Comparison of ENCODE assay signal across 17 cellular contexts in the genomic region with DNA sequence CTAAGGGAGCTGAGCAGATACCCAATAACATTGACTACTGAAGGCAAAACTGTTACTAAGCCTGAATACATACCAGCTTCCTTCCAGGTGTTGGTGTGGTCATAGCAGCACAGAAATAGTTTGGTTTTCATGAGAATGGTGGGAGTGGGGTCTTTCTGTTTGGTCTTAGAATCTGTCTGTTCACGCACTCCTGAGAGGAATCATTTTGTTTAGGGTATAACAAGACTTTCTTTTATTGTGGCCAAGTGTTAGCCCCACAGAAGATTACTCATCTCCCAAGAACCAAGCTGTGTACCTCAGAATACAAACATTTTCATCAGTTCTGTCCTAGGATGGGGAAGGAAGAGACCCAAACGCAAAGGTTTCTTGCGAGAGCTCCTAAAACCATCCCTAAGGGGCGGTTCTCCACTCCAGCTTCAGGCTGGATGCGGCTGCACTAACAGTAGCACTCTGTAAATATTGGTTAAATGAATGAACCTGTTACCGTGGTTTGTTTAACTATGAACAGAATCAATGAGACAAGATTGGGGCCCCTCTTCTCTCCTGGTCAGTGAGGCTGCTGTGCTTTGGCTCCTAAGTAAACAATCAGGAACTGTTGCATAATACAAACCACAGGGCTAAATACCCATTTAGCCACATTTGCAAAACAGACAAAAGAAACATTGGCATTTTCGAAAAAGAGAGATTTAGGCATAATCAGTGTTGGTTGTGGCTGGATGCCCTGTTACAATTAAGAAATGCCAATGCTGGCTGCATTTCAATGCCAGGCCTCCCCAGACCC. TPM values are rescaled to one million over a fixed set of nuclear protein-coding genes. Genes with fewer than 3 reads are reported as not detected.
DNase-seq lines count a peak whose midpoint lies in the region; ATAC-seq and TF ChIP-seq lines count a peak whose summit lies in the region.
"Had no signal": no experiment of that assay in that cellular context is flagged by ENCODE, and none has a peak within 500 bp of the region (broad histone marks: within the 10 kb centered on the region; RNA-seq: fewer than 3 reads in every experiment).

No MANE protein-coding gene starts in this region.

- 25% methylated on average over 7 of the region's 7 CpGs for WGBS in right lobe of liver (ENCODE audit: insufficient coverage, low coverage, low lambda C conversion rate, missing lambda C conversion rate)
- WGBS in spleen, 5 donors = 74 to 85% (median 80%) methylated on average over 7 of the region's 7 CpGs

- H3K27ac ChIP-seq in right lobe of liver (no peak overlapping the region), spleen (no peak overlapping the region)
- H3K27ac ChIP-seq: adrenal gland, BLaER1, colonic mucosa, KMS-11, lower lobe of right lung, SJCRH30, testis had no signal

- intact Hi-C loops in right lobe of liver (cut with DNase I) = no loop called here
- intact Hi-C loops in spleen (cut with DNase I; ENCODE audit: low total_unique reads) = no loop called here

- ATAC-seq in right lobe of liver = peak; percentile 96 to 99 (median 98)
- ATAC-seq in GM19463 (IDR thresholded peaks at IDR 0.05; ENCODE audit: unreplicated experiment) = no peak
- no peak for ATAC-seq in GM18861 (IDR thresholded peaks at IDR 0.05; ENCODE audit: unreplicated experiment)
- ATAC-seq: activated T-helper 17 cell treated with anti-CD3 and anti-CD28 coated beads, Interleukin-2, amount 50 U/mL, for 72 hours; lower lobe of right lung had no signal

- H3K27me3 ChIP-seq in right lobe of liver (no peaks in the 10 kb centered on the region), spleen (replicated peaks in 1 of 7) (no peaks in the 10 kb centered on the region)
- H3K27me3 ChIP-seq: adrenal gland, BLaER1, colonic mucosa, testis had no signal

- TF ChIP-seq POLR2A in right lobe of liver (IDR thresholded peaks at IDR 0.05) (no peak), spleen (IDR thresholded peaks at IDR 0.05) (no peak)

- H3K9me3 ChIP-seq in right lobe of liver = no peaks in the 10 kb centered on the region
- H3K9me3 ChIP-seq in spleen = no peaks in the 10 kb centered on the region
- H3K9me3 ChIP-seq: adrenal gland, BLaER1, colonic mucosa, lower lobe of right lung, SJCRH30, testis had no signal

- TF ChIP-seq CTCF in choroid plexus epithelial cell (conservative IDR thresholded peaks at IDR 0.05; ENCODE audit: low read depth, low read length) = no peak
- no peak for TF ChIP-seq CTCF in right lobe of liver (IDR thresholded peaks at IDR 0.05)
- TF ChIP-seq CTCF in spleen (IDR thresholded peaks at IDR 0.05 in 8 of 11, conservative IDR thresholded peaks at IDR 0.05 in 3 of 11) = no peak

- H3K4me3 ChIP-seq in choroid plexus epithelial cell (ENCODE audit: low read depth, low read length) (no peak overlapping the region), right lobe of liver (no peak overlapping the region), spleen (no peak overlapping the region)
- H3K4me3 ChIP-seq: adrenal gland, BLaER1, colonic mucosa, lower lobe of right lung, SJCRH30, testis had no signal

- H3K4me1 ChIP-seq in right lobe of liver = peaks cover 0 to 8% (median 3%) of the 10 kb centered on the region in 4 donors
- H3K4me1 ChIP-seq in spleen = no peaks in the 10 kb centered on the region
- H3K4me1 ChIP-seq: adrenal gland, BLaER1, colonic mucosa, lower lobe of right lung, SJCRH30, testis had no signal

- H3K36me3 ChIP-seq in right lobe of liver (no peaks in the 10 kb centered on the region), spleen (no peaks in the 10 kb centered on the region)
- H3K36me3 ChIP-seq: adrenal gland, BLaER1, colonic mucosa, lower lobe of right lung, SJCRH30 had no signal

- DNase-seq in DMS53 treated with DMSO at 0.1 percent for 48 hours (lab: John Stamatoyannopoulos, UW; ENCODE audit: unreplicated experiment) (peak; percentile 42), NCI-H146 treated with DMSO at 0.1 percent for 48 hours (lab: John Stamatoyannopoulos, UW; ENCODE audit: unreplicated experiment) (peak; percentile 81), choroid plexus epithelial cell (ENCODE audit: low read depth) (peak; percentile 18), right lobe of liver (peak in 1 of 3 donors; percentile 22), spleen (no peak)
- DNase-seq: activated CD4-positive, CD25-positive, alpha-beta regulatory T cell; adrenal gland; colonic mucosa; H9; lower lobe of right lung; SJCRH30; testis had no signal

RNA-seq across cellular contexts. Expression of a gene that starts 44.9 kb away (rescaled TPM):
- total RNA-seq in right lobe of liver (under 1 TPM in 2 of 6 experiments, not detected in 4; 0.23 to 0.32 TPM), spleen (under 1 TPM in 1 of 7 donors, not detected in 6; 0.80 TPM)
- under 1 TPM; 0.04 to 0.17 (median 0.06) TPM for polyA plus RNA-seq in spleen
- total RNA-seq: SJCRH30 had no signal

Comparison
In these comparisons a context has a peak if more than half of its experiments do, and no peak if none do; other contexts are left out.
1. ATAC-seq: peak in right lobe of liver (4 of 4); none in GM19463 (single experiment) and GM18861 (single experiment).